18 cellular contexts compared by ENCODE assay signal in genomic region chr4:74474345-74475099, GRCh38. TPM values are rescaled to one million over a fixed set of nuclear protein-coding genes. Genes with fewer than 3 reads are reported as not detected.
DNase-seq lines count a peak whose midpoint lies in the region; ATAC-seq and TF ChIP-seq lines count a peak whose summit lies in the region.
"Had no signal": no experiment of that assay in that cellular context is flagged by ENCODE, and none has a peak within 500 bp of the region (broad histone marks: within the 10 kb centered on the region; RNA-seq: fewer than 3 reads in every experiment).

No MANE protein-coding gene starts in this region.

- TF ChIP-seq POLR2A in esophagus squamous epithelium (IDR thresholded peaks at IDR 0.05) (no peak), gastrocnemius medialis (IDR thresholded peaks at IDR 0.05) (no peak)

- H3K4me3 ChIP-seq in AG10803 (ENCODE audit: low read length) (no peak overlapping the region), esophagus squamous epithelium (no peak overlapping the region), gastrocnemius medialis (no peak overlapping the region)
- H3K4me3 ChIP-seq: GM23338, heart left ventricle, testis had no signal

- H3K36me3 ChIP-seq in esophagus squamous epithelium (no peaks in the 10 kb centered on the region), gastrocnemius medialis (no peaks in the 10 kb centered on the region)
- H3K36me3 ChIP-seq: heart left ventricle had no signal

- POLR2A ChIA-PET in RWPE1 (lab: Yijun Ruan, JAX; ENCODE audit: low non-redundant PET), result no interaction called here
- POLR2A ChIA-PET in activated CD8-positive, alpha-beta T cell treated with anti-CD3 and anti-CD28 coated beads for 36 hours (lab: Charles Lee), result no interaction called here

- no peak overlapping the region for H3K4me3 Mint-ChIP-seq in activated CD8-positive, alpha-beta T cell treated with anti-CD3 and anti-CD28 coated beads for 36 hours
- H3K4me3 Mint-ChIP-seq: activated B cell treated with CpG ODN at 0.5 μM for 24 hours; brain; effector memory CD8-positive, alpha-beta T cell; GM23338 had no signal

- intact Hi-C loops in esophagus squamous epithelium (cut with DNase I) (no loop called here), gastrocnemius medialis (cut with DNase I; ENCODE audit: low total_unique reads) (no loop called here)
- intact Hi-C loops in activated CD8-positive, alpha-beta T cell treated with anti-CD3 and anti-CD28 coated beads for 36 hours (cut with micrococcal nuclease), result no loop called here

- no peak for TF ChIP-seq CTCF in AG10803 (conservative IDR thresholded peaks at IDR 0.05; ENCODE audit: low read length)
- TF ChIP-seq CTCF in RWPE1 (conservative IDR thresholded peaks at IDR 0.05; ENCODE audit: low read depth), result no peak
- TF ChIP-seq CTCF in esophagus squamous epithelium (IDR thresholded peaks at IDR 0.05), result no peak
- no peak for TF ChIP-seq CTCF in activated CD8-positive, alpha-beta T cell treated with anti-CD3 and anti-CD28 coated beads for 36 hours (IDR thresholded peaks at IDR 0.05)
- no peak for TF ChIP-seq CTCF in gastrocnemius medialis (IDR thresholded peaks at IDR 0.05 in 4 of 5, conservative IDR thresholded peaks at IDR 0.05 in 1 of 5)

- H3K4me1 Mint-ChIP-seq in activated CD8-positive, alpha-beta T cell treated with anti-CD3 and anti-CD28 coated beads for 36 hours (ENCODE audit: low read depth), result no peaks in the 10 kb centered on the region
- H3K4me1 Mint-ChIP-seq: activated B cell treated with CpG ODN at 0.5 μM for 24 hours, brain had no signal

- H3K27ac ChIP-seq in RWPE1, result peak overlapping the region; percentile 46
- peak overlapping the region in 3 of 4 donors; percentile 55 to 74 (median 70) for H3K27ac ChIP-seq in esophagus squamous epithelium
- no peak overlapping the region for H3K27ac ChIP-seq in gastrocnemius medialis
- H3K27ac ChIP-seq: heart left ventricle, testis had no signal

- H3K9me3 ChIP-seq in esophagus squamous epithelium (no peaks in the 10 kb centered on the region), gastrocnemius medialis (no peaks in the 10 kb centered on the region)
- H3K9me3 ChIP-seq: heart left ventricle, testis had no signal

- H3K9me3 Mint-ChIP-seq in activated CD8-positive, alpha-beta T cell treated with anti-CD3 and anti-CD28 coated beads for 36 hours, result no peaks in the 10 kb centered on the region
- H3K9me3 Mint-ChIP-seq: activated B cell treated with CpG ODN at 0.5 μM for 24 hours; brain; effector memory CD8-positive, alpha-beta T cell; GM23338 had no signal

- no peak overlapping the region for H3K27ac Mint-ChIP-seq in activated CD8-positive, alpha-beta T cell treated with anti-CD3 and anti-CD28 coated beads for 36 hours
- H3K27ac Mint-ChIP-seq: activated B cell treated with CpG ODN at 0.5 μM for 24 hours; effector memory CD8-positive, alpha-beta T cell; GM23338 had no signal

- in situ Hi-C loops in gastrocnemius medialis (cut with MboI; ENCODE audit: low sequenced_read_pairs in 4 of 4), result no loop called here

- CTCF ChIA-PET in RWPE1 (lab: Yijun Ruan, JAX), result interaction anchor here (0.9 to 1.2 kb wide), 2 partner anchors 16 to 103 kb away, joined by 3 to 6 read pairs; no protein-coding TSS in a partner anchor
- CTCF ChIA-PET in activated CD8-positive, alpha-beta T cell treated with anti-CD3 and anti-CD28 coated beads for 36 hours (lab: Charles Lee), result interaction anchor here (1.0 to 1.2 kb wide), 2 partner anchors 29 to 197 kb away, joined by 3 to 4 read pairs; partner anchors contain the start of gene AREG

- H3K27me3 ChIP-seq in esophagus squamous epithelium (no peaks in the 10 kb centered on the region), gastrocnemius medialis (no peaks in the 10 kb centered on the region)
- H3K27me3 ChIP-seq: heart left ventricle, testis had no signal

- 23 to 42% methylated on average over 4 of the region's 4 CpGs for WGBS in esophagus squamous epithelium, 2 donors

- H3K4me1 ChIP-seq in esophagus squamous epithelium, result peaks cover 18 to 59% (median 32%) of the 10 kb centered on the region in 3 donors
- peaks cover 0 to 4% of the 10 kb centered on the region in 2 donors for H3K4me1 ChIP-seq in gastrocnemius medialis
- H3K4me1 ChIP-seq: testis had no signal

- peaks cover 16% of the 10 kb centered on the region for H3K27me3 Mint-ChIP-seq in activated CD8-positive, alpha-beta T cell treated with anti-CD3 and anti-CD28 coated beads for 36 hours

- ATAC-seq in activated CD8-positive, alpha-beta T cell treated with anti-CD3 and anti-CD28 coated beads for 36 hours, result no peak
- no peak for ATAC-seq in gastrocnemius medialis
- no peak for ATAC-seq in HG02763 (IDR thresholded peaks at IDR 0.05; ENCODE audit: unreplicated experiment)
- ATAC-seq: effector memory CD8-positive, alpha-beta T cell; GM23338; HepG2; left lobe of liver had no signal

- DNase-seq in AG10803 (ENCODE audit: low read depth), result peak; percentile 21
- no peak for DNase-seq in RWPE1 (ENCODE audit: low spot score)
- DNase-seq in esophagus squamous epithelium (lab: John Stamatoyannopoulos, UW), result no peak
- DNase-seq in non-pigmented ciliary epithelial cell (ENCODE audit: low read depth), result peak; percentile 45
- DNase-seq in activated CD8-positive, alpha-beta T cell treated with anti-CD3 and anti-CD28 coated beads for 36 hours, result no peak
- DNase-seq in activated CD4-positive, alpha-beta T cell treated with anti-CD3 and anti-CD28 coated beads for 4 hours, result no peak
- DNase-seq in gastrocnemius medialis, result no peak
- DNase-seq: activated B cell treated with CpG ODN at 0.5 μM for 24 hours; effector memory CD8-positive, alpha-beta T cell; heart left ventricle; RPMI8226; T-helper 1 cell; testis had no signal

- no peaks in the 10 kb centered on the region for H3K36me3 Mint-ChIP-seq in activated CD8-positive, alpha-beta T cell treated with anti-CD3 and anti-CD28 coated beads for 36 hours (ENCODE audit: low read depth)
- H3K36me3 Mint-ChIP-seq: brain had no signal

RNA-seq across cellular contexts. Expression of gene AREG, which starts 29.6 kb away (rescaled TPM):
- total RNA-seq in esophagus squamous epithelium, result 10 to 100 TPM; 16.6 to 51.4 (median 36.3) TPM
- total RNA-seq in activated CD8-positive, alpha-beta T cell treated with anti-CD3 and anti-CD28 coated beads for 36 hours, result under 1 TPM; 0.67 to 0.99 TPM
- 10 to 100 TPM in 3 of 4 donors, 1 to 10 TPM in 1; 4.0 to 56.1 (median 22.5) TPM for total RNA-seq in gastrocnemius medialis
- total RNA-seq: GM23338 had no signal

Comparison
In these comparisons a context has a peak if more than half of its experiments do, and no peak if none do; other contexts are left out.
1. DNase-seq: peak in AG10803 (single experiment) and non-pigmented ciliary epithelial cell (single experiment); none in RWPE1 (single experiment), esophagus squamous epithelium (single experiment), activated CD8-positive, alpha-beta T cell treated with anti-CD3 and anti-CD28 coated beads for 36 hours (single experiment), activated CD4-positive, alpha-beta T cell treated with anti-CD3 and anti-CD28 coated beads for 4 hours (0 of 2) and gastrocnemius medialis (0 of 2).
2. H3K27ac ChIP-seq: peak in RWPE1 (single experiment) and esophagus squamous epithelium (3 of 4); none in gastrocnemius medialis (0 of 4).